8 cellular contexts compared by ENCODE assay signal in the genomic region with DNA sequence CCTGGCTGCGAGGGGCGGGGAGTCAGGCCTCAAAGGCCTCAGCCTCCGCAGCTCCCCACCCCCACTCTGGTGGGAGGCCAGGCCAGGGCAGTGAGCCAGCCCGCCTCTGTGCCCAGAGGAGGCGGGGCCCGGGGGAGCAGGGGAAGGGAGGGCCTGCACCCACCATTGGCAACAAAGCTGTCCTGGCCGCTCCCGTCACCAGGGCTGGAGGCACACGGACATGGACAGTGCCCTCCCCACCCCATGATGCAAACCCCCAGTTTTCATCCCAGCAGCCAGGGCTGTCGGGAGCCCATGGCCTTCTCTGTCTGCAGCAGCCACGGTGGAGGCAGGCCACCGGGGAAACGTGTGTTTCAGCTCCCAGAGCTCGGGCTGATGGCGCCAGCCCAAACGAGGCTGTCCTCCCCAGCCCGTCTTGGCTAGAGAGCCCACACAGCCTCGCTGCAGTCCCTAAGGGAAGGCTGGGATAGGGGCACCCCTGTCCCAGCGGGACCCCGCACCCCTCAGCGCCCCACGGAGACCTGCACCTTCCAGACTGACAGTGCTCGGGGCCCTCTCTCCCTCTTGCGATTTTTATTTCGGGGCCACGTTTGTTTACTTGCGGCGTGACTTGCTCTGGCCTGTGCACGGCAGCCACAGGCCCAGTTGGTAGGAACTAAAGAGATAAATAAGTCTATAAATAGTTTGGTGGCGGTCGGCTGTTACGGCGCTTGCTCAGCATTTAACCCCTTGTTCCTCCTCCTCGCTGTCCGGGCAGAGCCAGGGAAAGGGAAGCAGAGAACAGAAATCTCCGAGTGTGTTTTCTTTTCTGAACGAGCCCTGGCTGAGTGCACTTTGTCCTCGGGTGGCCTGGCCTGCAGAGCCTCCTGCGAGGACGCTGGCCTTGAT.
DNase-seq lines count a peak whose midpoint lies in the region; ATAC-seq and TF ChIP-seq lines count a peak whose summit lies in the region.

No MANE protein-coding gene starts in this region.

- H3F3A ChIP-seq in PC-9 (ENCODE audit: insufficient read depth, low read depth), result no peaks in the 10 kb centered on the region

- no peaks in the 10 kb centered on the region for H3K36me3 ChIP-seq in transverse colon
- H3K36me3 ChIP-seq in Karpas-422 (ENCODE audit: insufficient read depth, low read length), result no peaks in the 10 kb centered on the region
- no peaks in the 10 kb centered on the region for H3K36me3 ChIP-seq in PC-9 (ENCODE audit: low read depth)

- in situ Hi-C loops in transverse colon (cut with MboI; ENCODE audit: low pct_ligation_motif_present in 1 of 4, low pct_unique_long_range_greater_than_20kb in 1 of 4, low sequenced_read_pairs in 3 of 4), result loop anchor here in 1 of 4 donors (25.0 kb wide), 1 partner anchor 91 kb away; no protein-coding TSS in a partner anchor

- H3K4me1 ChIP-seq in transverse colon (peaks cover 20 to 36% (median 24%) of the 10 kb centered on the region in 4 donors), Karpas-422 (ENCODE audit: low read length) (no peaks in the 10 kb centered on the region), PC-9 (replicated peaks; ENCODE audit: insufficient read depth) (no peaks in the 10 kb centered on the region)

- intact Hi-C loops in transverse colon (cut with DNase I; ENCODE audit: low total_unique reads), result no loop called here
- intact Hi-C loops in PC-9 (cut with micrococcal nuclease; ENCODE audit: unreplicated experiment), result no loop called here

- H3K27ac ChIP-seq in transverse colon (peak overlapping the region; percentile 70 to 80 (median 78)), Karpas-422 (ENCODE audit: low read length) (no peak overlapping the region), PC-9 (no peak overlapping the region)

- 0 to 4% methylated on average over 2 to 38 of the region's 40 CpGs for WGBS in transverse colon (ENCODE audit: low coverage in 1 of 2), 2 donors

- H3K36me3 Mint-ChIP-seq in memory B cell, result no peaks in the 10 kb centered on the region

- peak overlapping the region in 3 of 4 donors; percentile 4 to 38 (median 18) for H3K4me3 ChIP-seq in transverse colon
- no peak overlapping the region for H3K4me3 ChIP-seq in Karpas-422 (ENCODE audit: low read length)
- H3K4me3 ChIP-seq in PC-9, result no peak overlapping the region

- H3K27ac Mint-ChIP-seq in memory B cell, result no peak overlapping the region

- POLR2A ChIA-PET in PC-9 (lab: Charles Lee; ENCODE audit: unreplicated experiment), result no interaction called here

- no peaks in the 10 kb centered on the region for H3K9me2 ChIP-seq in Karpas-422 (replicated peaks; ENCODE audit: insufficient read depth, low read length)
- no peaks in the 10 kb centered on the region for H3K9me2 ChIP-seq in PC-9 (ENCODE audit: insufficient read depth)

- H3K4me2 ChIP-seq in Karpas-422 (ENCODE audit: low read depth, low read length, poor library complexity, severe bottlenecking), result no peak overlapping the region
- no peak overlapping the region for H3K4me2 ChIP-seq in PC-9

- no peak for ATAC-seq in memory B cell (ENCODE audit: low read depth)
- ATAC-seq in GM19324 (IDR thresholded peaks at IDR 0.05; ENCODE audit: low FRiP score, unreplicated experiment), result no peak

- TF ChIP-seq EP300 in transverse colon (IDR thresholded peaks at IDR 0.05; ENCODE audit: low read depth), result no peak

- TF ChIP-seq POLR2A in transverse colon (IDR thresholded peaks at IDR 0.05), result no peak

- peaks cover 2% of the 10 kb centered on the region for H3K4me1 Mint-ChIP-seq in memory B cell

- peak; percentile 74 for DNase-seq in NCI-H1694 (lab: John Stamatoyannopoulos, UW)
- peak; percentile 54 for DNase-seq in cerebellum (ENCODE audit: low spot score)
- DNase-seq in memory B cell (ENCODE audit: low spot score in 2 of 2), result no peak
- peak; percentile 63 for DNase-seq in transverse colon
- no peak for DNase-seq in activated CD4-positive, alpha-beta T cell treated with anti-CD3 and anti-CD28 coated beads for 1 hour
- DNase-seq in Karpas-422, result no peak
- DNase-seq in PC-9, result no peak

- BruUV-seq in PC-9 (replicated peaks; lab: Mats Ljungman, UMichigan), result no TSS peak

- CTCF ChIA-PET in PC-9 (lab: Charles Lee), result no interaction called here

- no peaks in the 10 kb centered on the region for H3K9me3 Mint-ChIP-seq in memory B cell

- no peak overlapping the region for H3K9ac ChIP-seq in Karpas-422 (ENCODE audit: low read length)

- TF ChIP-seq CTCF in transverse colon (IDR thresholded peaks at IDR 0.05), result no peak
- TF ChIP-seq CTCF in PC-9 (conservative IDR thresholded peaks at IDR 0.05), result no peak

- H2AFZ ChIP-seq in Karpas-422 (ENCODE audit: low read length), result no peak overlapping the region
- H2AFZ ChIP-seq in PC-9, result no peak overlapping the region

- H3K79me2 ChIP-seq in Karpas-422 (ENCODE audit: low read length), result no peaks in the 10 kb centered on the region
- no peaks in the 10 kb centered on the region for H3K79me2 ChIP-seq in PC-9 (ENCODE audit: low read depth)

- H4K20me1 ChIP-seq in Karpas-422 (ENCODE audit: insufficient read depth, low read depth, low read length), result no peaks in the 10 kb centered on the region
- H4K20me1 ChIP-seq in PC-9 (ENCODE audit: insufficient read depth), result no peaks in the 10 kb centered on the region; the same call in 1 of the 2 replicates

- no peaks in the 10 kb centered on the region for H3K9me3 ChIP-seq in transverse colon
- H3K9me3 ChIP-seq in Karpas-422 (ENCODE audit: low read length), result no peaks in the 10 kb centered on the region
- no peaks in the 10 kb centered on the region for H3K9me3 ChIP-seq in PC-9 (ENCODE audit: insufficient read depth, low read depth)

- H3K4me3 Mint-ChIP-seq in memory B cell, result peak overlapping the region; percentile 47

- peaks cover 14% of the 10 kb centered on the region for H3K27me3 Mint-ChIP-seq in memory B cell

- no peaks in the 10 kb centered on the region for H3K27me3 ChIP-seq in transverse colon
- no peaks in the 10 kb centered on the region for H3K27me3 ChIP-seq in Karpas-422 (ENCODE audit: low read length)
- H3K27me3 ChIP-seq in PC-9 (ENCODE audit: insufficient read depth, low read depth), result peaks cover 74% of the 10 kb centered on the region

Comparison
In these comparisons a context has a peak if more than half of its experiments do, and no peak if none do; other contexts are left out.
1. DNase-seq: peak in NCI-H1694 (single experiment), cerebellum (single experiment) and transverse colon (single experiment); none in memory B cell (0 of 2), activated CD4-positive, alpha-beta T cell treated with anti-CD3 and anti-CD28 coated beads for 1 hour (single experiment), Karpas-422 (single experiment) and PC-9 (0 of 2).
2. H3K27ac ChIP-seq: peak in transverse colon (4 of 4); none in Karpas-422 (single experiment) and PC-9 (single experiment).
3. H3K4me3 ChIP-seq: peak in transverse colon (3 of 4); none in Karpas-422 (single experiment) and PC-9 (single experiment).